ENCODE assay signal across 10 cellular contexts in the genomic region with DNA sequence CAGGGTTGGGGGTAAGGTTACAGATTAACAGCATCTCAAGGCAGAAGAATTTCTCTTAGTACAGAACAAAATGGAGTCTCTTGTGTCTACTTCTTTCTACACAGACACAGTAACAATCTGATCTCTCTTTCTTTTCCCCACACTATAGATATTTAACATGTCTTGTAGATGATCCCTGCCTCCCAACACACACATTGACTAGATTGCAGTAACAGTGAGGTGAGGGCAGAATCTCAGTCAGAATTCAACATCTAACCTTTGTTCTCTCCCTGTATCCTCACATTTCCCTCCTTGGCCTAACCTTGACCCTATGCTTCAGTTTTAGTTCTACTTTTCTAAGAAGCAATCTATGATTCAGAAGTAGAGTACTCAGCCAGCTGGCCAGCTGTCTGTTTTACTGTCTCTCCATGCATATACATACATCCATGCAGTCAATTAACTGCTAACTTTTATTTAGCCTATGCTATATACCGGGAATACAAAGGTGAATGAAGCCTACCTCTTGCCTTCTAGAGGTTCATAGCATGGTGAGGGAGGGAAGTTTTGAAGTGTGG. TPM values are rescaled to one million over a fixed set of nuclear protein-coding genes. Genes with fewer than 3 reads are reported as not detected.
DNase-seq lines count a peak whose midpoint lies in the region; ATAC-seq and TF ChIP-seq lines count a peak whose summit lies in the region.
"Had no signal": no experiment of that assay in that cellular context is flagged by ENCODE, and none has a peak within 500 bp of the region (broad histone marks: within the 10 kb centered on the region; RNA-seq: fewer than 3 reads in every experiment).

No MANE protein-coding gene starts in this region.

- POLR2A ChIA-PET in naive thymus-derived CD8-positive, alpha-beta T cell (lab: Charles Lee) = no interaction called here

- peaks cover 43% of the 10 kb centered on the region for H3K36me3 Mint-ChIP-seq in activated CD4-positive, alpha-beta T cell treated with anti-CD3 and anti-CD28 coated beads, Interleukin-2, amount 10 ng/mL, durations not matched to agents 24 days and 14 days (ENCODE audit: low read depth)
- peaks cover 24% of the 10 kb centered on the region for H3K36me3 Mint-ChIP-seq in stimulated activated memory B cell treated with anti-CD40 and anti-IgM and Interleukin-4, amounts not matched to agents 10 μg/mL and 1 μg/mL and 100 μg/mL, for 72 hours
- peaks cover 0 to 24% (median 16%) of the 10 kb centered on the region in 3 donors for H3K36me3 Mint-ChIP-seq in naive thymus-derived CD8-positive, alpha-beta T cell

- no peak overlapping the region for H3K4me3 Mint-ChIP-seq in activated CD4-positive, alpha-beta T cell treated with anti-CD3 and anti-CD28 coated beads, Interleukin-2, amount 10 ng/mL, durations not matched to agents 24 days and 14 days
- no peak overlapping the region for H3K4me3 Mint-ChIP-seq in stimulated activated memory B cell treated with anti-CD40 and anti-IgM and Interleukin-4, amounts not matched to agents 10 μg/mL and 1 μg/mL and 100 μg/mL, for 72 hours
- H3K4me3 Mint-ChIP-seq in naive thymus-derived CD8-positive, alpha-beta T cell = no peak overlapping the region
- H3K4me3 Mint-ChIP-seq: effector memory CD8-positive, alpha-beta T cell had no signal

- no peaks in the 10 kb centered on the region for H3K9me3 ChIP-seq in MG63

- DNase-seq in activated CD4-positive, alpha-beta T cell treated with anti-CD3 and anti-CD28 coated beads, Interleukin-2, amount 10 ng/mL, durations not matched to agents 24 days and 14 days = no peak
- no peak for DNase-seq in activated CD4-positive, alpha-beta T cell treated with anti-CD3 and anti-CD28 coated beads for 4 hours
- DNase-seq in MG63 (peak; percentile 4), foreskin keratinocyte (no peak)
- no peak for DNase-seq in activated CD4-positive, alpha-beta T cell treated with anti-CD3 and anti-CD28 coated beads, Interleukin-2, amount 50 U/mL, for 1 hour
- DNase-seq in naive thymus-derived CD8-positive, alpha-beta T cell = no peak
- DNase-seq: effector memory CD8-positive, alpha-beta T cell; NCI-H2029 treated with DMSO at 0.1 percent for 48 hours had no signal

- peak; percentile 62 for ATAC-seq in HG02610 (IDR thresholded peaks at IDR 0.05; ENCODE audit: unreplicated experiment)
- peak; percentile 77 for ATAC-seq in stimulated activated memory B cell treated with anti-CD40 and anti-IgM and Interleukin-4, amounts not matched to agents 10 μg/mL and 1 μg/mL and 100 μg/mL, for 72 hours
- ATAC-seq in foreskin keratinocyte = no peak
- ATAC-seq in naive thymus-derived CD8-positive, alpha-beta T cell = no peak
- ATAC-seq: effector memory CD8-positive, alpha-beta T cell had no signal

- H3K9me3 Mint-ChIP-seq in activated CD4-positive, alpha-beta T cell treated with anti-CD3 and anti-CD28 coated beads, Interleukin-2, amount 10 ng/mL, durations not matched to agents 24 days and 14 days = peaks cover 4% of the 10 kb centered on the region
- H3K9me3 Mint-ChIP-seq in stimulated activated memory B cell treated with anti-CD40 and anti-IgM and Interleukin-4, amounts not matched to agents 10 μg/mL and 1 μg/mL and 100 μg/mL, for 72 hours = no peaks in the 10 kb centered on the region
- H3K9me3 Mint-ChIP-seq in naive thymus-derived CD8-positive, alpha-beta T cell = no peaks in the 10 kb centered on the region
- H3K9me3 Mint-ChIP-seq: effector memory CD8-positive, alpha-beta T cell had no signal

- H3K27ac ChIP-seq in foreskin keratinocyte = no peak overlapping the region

- H3K4me1 ChIP-seq in foreskin keratinocyte = peaks cover 24% of the 10 kb centered on the region

- H3K4me3 ChIP-seq in MG63 = no peak overlapping the region

- peaks cover 45% of the 10 kb centered on the region for H3K4me1 Mint-ChIP-seq in activated CD4-positive, alpha-beta T cell treated with anti-CD3 and anti-CD28 coated beads, Interleukin-2, amount 10 ng/mL, durations not matched to agents 24 days and 14 days
- H3K4me1 Mint-ChIP-seq in stimulated activated memory B cell treated with anti-CD40 and anti-IgM and Interleukin-4, amounts not matched to agents 10 μg/mL and 1 μg/mL and 100 μg/mL, for 72 hours = peaks cover 73% of the 10 kb centered on the region
- H3K4me1 Mint-ChIP-seq in naive thymus-derived CD8-positive, alpha-beta T cell = peaks cover 22 to 68% (median 55%) of the 10 kb centered on the region in 4 donors

- peaks cover 4% of the 10 kb centered on the region; the same call in 1 of the 2 replicates for H3K36me3 ChIP-seq in MG63

- intact Hi-C loops in activated CD4-positive, alpha-beta T cell treated with anti-CD3 and anti-CD28 coated beads, Interleukin-2, amount 10 ng/mL, durations not matched to agents 24 days and 14 days (cut with micrococcal nuclease) = no loop called here

- no peaks in the 10 kb centered on the region for H3K27me3 Mint-ChIP-seq in activated CD4-positive, alpha-beta T cell treated with anti-CD3 and anti-CD28 coated beads, Interleukin-2, amount 10 ng/mL, durations not matched to agents 24 days and 14 days
- H3K27me3 Mint-ChIP-seq in stimulated activated memory B cell treated with anti-CD40 and anti-IgM and Interleukin-4, amounts not matched to agents 10 μg/mL and 1 μg/mL and 100 μg/mL, for 72 hours = no peaks in the 10 kb centered on the region
- H3K27me3 Mint-ChIP-seq in naive thymus-derived CD8-positive, alpha-beta T cell = no peaks in the 10 kb centered on the region
- H3K27me3 Mint-ChIP-seq: effector memory CD8-positive, alpha-beta T cell had no signal

- peak overlapping the region; percentile 60 for H3K27ac Mint-ChIP-seq in activated CD4-positive, alpha-beta T cell treated with anti-CD3 and anti-CD28 coated beads, Interleukin-2, amount 10 ng/mL, durations not matched to agents 24 days and 14 days
- peak overlapping the region; percentile 98 for H3K27ac Mint-ChIP-seq in stimulated activated memory B cell treated with anti-CD40 and anti-IgM and Interleukin-4, amounts not matched to agents 10 μg/mL and 1 μg/mL and 100 μg/mL, for 72 hours
- H3K27ac Mint-ChIP-seq in naive thymus-derived CD8-positive, alpha-beta T cell = peak overlapping the region in 4 of 10 donors; percentile 2 to 40 (median 6)

- no peaks in the 10 kb centered on the region for H3K27me3 ChIP-seq in MG63
- H3K27me3 ChIP-seq in foreskin keratinocyte = no peaks in the 10 kb centered on the region

- no peak for TF ChIP-seq CTCF in foreskin keratinocyte (conservative IDR thresholded peaks at IDR 0.05)

RNA-seq across cellular contexts. Expression of a gene that starts 18.1 kb away (rescaled TPM):
- 16.6 and 17.8 TPM in 2 replicates for total RNA-seq in activated CD4-positive, alpha-beta T cell treated with anti-CD3 and anti-CD28 coated beads, Interleukin-2, amount 10 ng/mL, durations not matched to agents 24 days and 14 days
- total RNA-seq in MG63 (2014; rRNA removed; shearing (Covaris generic); ENCODE audit: low replicate concordance) = 7.6 and 36.8 TPM in 2 replicates
- 19.0 and 31.7 TPM in 2 replicates for total RNA-seq in foreskin keratinocyte
- polyA plus RNA-seq in foreskin keratinocyte = 26.9 and 41.9 TPM in 2 replicates
- total RNA-seq in naive thymus-derived CD8-positive, alpha-beta T cell = 1 to 10 TPM; 9.5 TPM
- polyA plus RNA-seq in naive thymus-derived CD8-positive, alpha-beta T cell = 10 to 100 TPM; 12.7 to 26.5 (median 14.1) TPM

RNA-seq across cellular contexts. Expression of a gene that starts 49.4 kb away (rescaled TPM):
- 16.2 and 16.5 TPM in 2 replicates for total RNA-seq in activated CD4-positive, alpha-beta T cell treated with anti-CD3 and anti-CD28 coated beads, Interleukin-2, amount 10 ng/mL, durations not matched to agents 24 days and 14 days
- total RNA-seq in MG63 (2014; rRNA removed; shearing (Covaris generic); ENCODE audit: low replicate concordance) = 2.9 and 5.7 TPM in 2 replicates
- 16.0 and 26.2 TPM in 2 replicates for total RNA-seq in foreskin keratinocyte
- polyA plus RNA-seq in foreskin keratinocyte = 12.5 and 18.6 TPM in 2 replicates
- 10 to 100 TPM; 11.4 to 12.8 TPM for total RNA-seq in naive thymus-derived CD8-positive, alpha-beta T cell
- polyA plus RNA-seq in naive thymus-derived CD8-positive, alpha-beta T cell = 10 to 100 TPM; 10.1 to 10.8 (median 10.8) TPM

Comparison
In these comparisons a context has a peak if more than half of its experiments do, and no peak if none do; other contexts are left out.
1. ATAC-seq: peak in HG02610 (single experiment) and stimulated activated memory B cell treated with anti-CD40 and anti-IgM and Interleukin-4, amounts not matched to agents 10 μg/mL and 1 μg/mL and 100 μg/mL, for 72 hours (single experiment); none in foreskin keratinocyte (single experiment) and naive thymus-derived CD8-positive, alpha-beta T cell (0 of 2).